Comparison of ENCODE assay signal across 16 cellular contexts in genomic region chr3:12893247-12893646, GRCh38. TPM values are rescaled to one million over a fixed set of nuclear protein-coding genes. Genes with fewer than 3 reads are reported as not detected.
DNase-seq lines count a peak whose midpoint lies in the region; ATAC-seq and TF ChIP-seq lines count a peak whose summit lies in the region.
"Had no signal": no experiment of that assay in that cellular context is flagged by ENCODE, and none has a peak within 500 bp of the region (broad histone marks: within the 10 kb centered on the region; RNA-seq: fewer than 3 reads in every experiment).

No MANE protein-coding gene starts in this region.

- H3K4me1 ChIP-seq in mammary epithelial cell (ENCODE audit: insufficient read depth, low read length) (peaks cover 3% of the 10 kb centered on the region), RWPE2 (ENCODE audit: insufficient read depth, poor library complexity, severe bottlenecking) (peaks cover 6% of the 10 kb centered on the region), osteoblast (ENCODE audit: insufficient read depth, low read length) (peaks cover 5% of the 10 kb centered on the region)
- H3K4me1 ChIP-seq: A549, SJCRH30 had no signal

- H3K4me1 Mint-ChIP-seq in MCF 10A (ENCODE audit: insufficient read depth, unreplicated experiment) = peaks cover 11% of the 10 kb centered on the region

- 50% methylated on average over 2 of the region's 2 CpGs for WGBS in mammary epithelial cell (ENCODE audit: low coverage, missing lambda C conversion rate)

- 0 out of 3 replicates have a peak, but pooled peaks have one; percentile 27 for ATAC-seq in RWPE2 (ENCODE audit: low read depth)
- no peak for ATAC-seq in GM21367 (IDR thresholded peaks at IDR 0.05; ENCODE audit: unreplicated experiment)
- no peak for ATAC-seq in HG03354 (IDR thresholded peaks at IDR 0.05; ENCODE audit: poor library complexity, severe bottlenecking, unreplicated experiment)

- no peaks in the 10 kb centered on the region for H3K9me3 Mint-ChIP-seq in MCF 10A (ENCODE audit: unreplicated experiment)

- dilution Hi-C loops in mammary epithelial cell (cut with HindIII; ENCODE audit: low sequenced_read_pairs) = no loop called here

- no peak overlapping the region for H2AFZ ChIP-seq in mammary epithelial cell (ENCODE audit: low read depth, low read length)
- no peak overlapping the region for H2AFZ ChIP-seq in osteoblast (ENCODE audit: low read length)

- H3K27me3 ChIP-seq in mammary epithelial cell (ENCODE audit: insufficient read depth, low read length) (no peaks in the 10 kb centered on the region), RWPE2 (ENCODE audit: insufficient read depth, poor library complexity, severe bottlenecking) (no peaks in the 10 kb centered on the region), osteoblast (ENCODE audit: insufficient read depth, low read length) (peaks cover 34% of the 10 kb centered on the region)

- H3K27ac ChIP-seq in mammary epithelial cell (ENCODE audit: insufficient read depth, low read depth, low read length) = no peak overlapping the region
- H3K27ac ChIP-seq in RWPE2 (ENCODE audit: poor library complexity, severe bottlenecking) = no peak overlapping the region
- no peak overlapping the region for H3K27ac ChIP-seq in osteoblast (ENCODE audit: low read depth, low read length)
- H3K27ac ChIP-seq: A549, SJCRH30 had no signal

- H3K4me3 ChIP-seq in mammary epithelial cell (replicated peaks in 1 of 3; ENCODE audit: insufficient read depth in 1 of 3, low read depth in 2 of 3, low read length in 3 of 3) (no peak overlapping the region), RWPE2 (ENCODE audit: severe bottlenecking) (no peak overlapping the region), epithelial cell of esophagus (ENCODE audit: low read length) (no peak overlapping the region), osteoblast (ENCODE audit: insufficient read depth, low read length) (no peak overlapping the region)
- H3K4me3 ChIP-seq: A549, SJCRH30 had no signal

- BruUV-seq in mammary epithelial cell (replicated peaks; lab: Mats Ljungman, UMichigan) = no TSS peak
- BruUV-seq in MCF 10A (replicated peaks; lab: Mats Ljungman, UMichigan) = no TSS peak

- DNase-seq in mammary epithelial cell (peak; percentile 17), MCF 10A (ENCODE audit: unreplicated experiment) (no peak), RWPE2 (ENCODE audit: low spot score) (no peak), epithelial cell of esophagus (ENCODE audit: low read depth) (peak; percentile 23), osteoblast (ENCODE audit: insufficient read length, low spot score, missing footprints) (peak; percentile 34), GF-D8 (lab: John Stamatoyannopoulos, UW) (no peak)
- DNase-seq: DND-41, Kasumi-1, NCI-H1417, NCI-H2029, NCI-H2171 treated with DMSO at 0.1 percent for 48 hours, NCI-H510A treated with DMSO at 0.1 percent for 48 hours, SJCRH30 had no signal

- no peaks in the 10 kb centered on the region for H3K36me3 Mint-ChIP-seq in MCF 10A (ENCODE audit: insufficient read depth, unreplicated experiment)

- H3K27ac Mint-ChIP-seq in MCF 10A (ENCODE audit: low read depth, unreplicated experiment) = no peak overlapping the region

- H4K20me1 ChIP-seq in mammary epithelial cell (ENCODE audit: insufficient read depth, low read length) (no peaks in the 10 kb centered on the region), osteoblast (ENCODE audit: insufficient read depth, low read length) (no peaks in the 10 kb centered on the region)

- in situ Hi-C loops in mammary epithelial cell (cut with MboI; ENCODE audit: low sequenced_read_pairs in 2 of 2) = loop anchor here (10.0 to 25.0 kb wide), 2 partner anchors 188 to 756 kb away; no protein-coding TSS in a partner anchor

- H3K4me2 ChIP-seq in mammary epithelial cell (ENCODE audit: insufficient read depth, low read depth, low read length) (no peak overlapping the region), osteoblast (ENCODE audit: insufficient read depth, low read length) (no peak overlapping the region)
- H3K4me2 ChIP-seq: A549 had no signal

- CTCF ChIA-PET in mammary epithelial cell (lab: Charles Lee; ENCODE audit: low non-redundant PET) = interaction anchor here (0.7 kb wide), 1 partner anchor 74 kb away, joined by 33 read pairs; no protein-coding TSS in a partner anchor
- CTCF ChIA-PET in MCF 10A (lab: Yijun Ruan, JAX) = interaction anchor here (0.6 to 1.2 kb wide), 3 partner anchors 10 to 559 kb away, joined by 3 read pairs; no protein-coding TSS in a partner anchor

- H3K27me3 Mint-ChIP-seq in MCF 10A (ENCODE audit: insufficient read depth, unreplicated experiment) = peaks cover 21% of the 10 kb centered on the region

- H3K9me3 ChIP-seq in mammary epithelial cell (replicated peaks; ENCODE audit: insufficient read depth, low read length) (no peaks in the 10 kb centered on the region), RWPE2 (ENCODE audit: severe bottlenecking) (no peaks in the 10 kb centered on the region), osteoblast (ENCODE audit: low read depth, low read length) (no peaks in the 10 kb centered on the region)
- H3K9me3 ChIP-seq: A549, SJCRH30 had no signal

- TF ChIP-seq CTCF in mammary epithelial cell (conservative IDR thresholded peaks at IDR 0.05 in 1 of 2, IDR thresholded peaks at IDR 0.05 in 1 of 2; ENCODE audit: extremely low read depth in 1 of 2, insufficient read depth in 1 of 2, low read depth in 1 of 2, low read length in 2 of 2) (no peak), MCF 10A (IDR thresholded peaks at IDR 0.05; ENCODE audit: unreplicated experiment) (no peak), RWPE2 (IDR thresholded peaks at IDR 0.05; ENCODE audit: poor library complexity, severe bottlenecking) (no peak), epithelial cell of esophagus (IDR thresholded peaks at IDR 0.05; ENCODE audit: insufficient read depth, low read depth, low read length, missing control alignments) (no peak), osteoblast (IDR thresholded peaks at IDR 0.05; ENCODE audit: extremely low read depth, low read depth, low read length) (no peak)

- H3K36me3 ChIP-seq in mammary epithelial cell (ENCODE audit: insufficient read depth, low read length) (no peaks in the 10 kb centered on the region), RWPE2 (ENCODE audit: low read depth) (no peaks in the 10 kb centered on the region), osteoblast (ENCODE audit: insufficient read depth, low read length) (peaks cover 4% of the 10 kb centered on the region)
- H3K36me3 ChIP-seq: SJCRH30 had no signal

- no peak overlapping the region for H3K4me3 Mint-ChIP-seq in MCF 10A (ENCODE audit: unreplicated experiment)

- no peak overlapping the region for H3K9ac ChIP-seq in mammary epithelial cell (ENCODE audit: insufficient read depth, low read length)

- intact Hi-C loops in mammary epithelial cell (cut with micrococcal nuclease) (loop anchor here (2.0 to 5.0 kb wide), 3 partner anchors 89 to 408 kb away; partner anchors contain the start of gene TSEN2), MCF 10A (cut with micrococcal nuclease) (loop anchor here (2.0 to 5.0 kb wide), 2 partner anchors 186 to 408 kb away; partner anchors contain the start of gene TSEN2)

- H3K79me2 ChIP-seq in mammary epithelial cell (ENCODE audit: insufficient read depth, low read length) (no peaks in the 10 kb centered on the region), osteoblast (ENCODE audit: insufficient read depth, low read length) (no peaks in the 10 kb centered on the region)

- POLR2A ChIA-PET in MCF 10A (lab: Yijun Ruan, JAX) = no interaction called here

RNA-seq across cellular contexts. Expression of gene RPL32, which starts 51.9 kb away (rescaled TPM):
- total RNA-seq in mammary epithelial cell (1,000 to 10,000 TPM in 1 of 2 donors, 100 to 1,000 TPM in 1; 686 to 1,631 TPM), MCF 10A (2022) (2,288 and 2,498 TPM in 2 replicates), osteoblast (524 and 1,095 TPM in 2 replicates)
- polyA plus RNA-seq in mammary epithelial cell = 2,092 TPM
- polyA minus RNA-seq in mammary epithelial cell = 770 TPM

Comparison
In these comparisons a context has a peak if more than half of its experiments do, and no peak if none do; other contexts are left out.
1. DNase-seq: peak in mammary epithelial cell (single experiment), epithelial cell of esophagus (single experiment) and osteoblast (single experiment); none in MCF 10A (single experiment), RWPE2 (single experiment) and GF-D8 (single experiment).